Comparison of ENCODE assay signal across 1 cellular context in the genomic region with DNA sequence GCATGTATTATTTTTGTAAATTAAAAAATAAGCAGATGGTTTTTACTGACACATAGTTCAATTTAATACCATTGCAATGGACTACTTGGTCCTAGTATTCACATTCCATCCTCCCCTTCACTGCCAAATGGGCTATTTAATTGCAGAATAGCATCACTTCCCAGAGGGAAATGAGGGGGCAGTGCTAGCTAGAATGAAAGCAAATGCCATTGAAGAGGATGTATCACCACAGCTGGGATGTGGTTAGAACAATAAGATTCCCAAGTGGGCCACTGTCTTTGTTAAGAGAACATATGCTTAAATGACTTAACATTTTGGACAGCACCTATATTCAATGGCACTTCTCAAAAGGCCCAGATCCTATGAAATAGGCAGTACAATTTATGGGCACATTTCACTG.
TF ChIP-seq lines count a peak whose summit lies in the region.

No MANE protein-coding gene starts in this region.

TF ChIP-seq in WTC11, 78 proteins besides CTCF, POLR2A, EP300 and RAD21 (continued from another document):
- TF ChIP-seq, protein P1, sequence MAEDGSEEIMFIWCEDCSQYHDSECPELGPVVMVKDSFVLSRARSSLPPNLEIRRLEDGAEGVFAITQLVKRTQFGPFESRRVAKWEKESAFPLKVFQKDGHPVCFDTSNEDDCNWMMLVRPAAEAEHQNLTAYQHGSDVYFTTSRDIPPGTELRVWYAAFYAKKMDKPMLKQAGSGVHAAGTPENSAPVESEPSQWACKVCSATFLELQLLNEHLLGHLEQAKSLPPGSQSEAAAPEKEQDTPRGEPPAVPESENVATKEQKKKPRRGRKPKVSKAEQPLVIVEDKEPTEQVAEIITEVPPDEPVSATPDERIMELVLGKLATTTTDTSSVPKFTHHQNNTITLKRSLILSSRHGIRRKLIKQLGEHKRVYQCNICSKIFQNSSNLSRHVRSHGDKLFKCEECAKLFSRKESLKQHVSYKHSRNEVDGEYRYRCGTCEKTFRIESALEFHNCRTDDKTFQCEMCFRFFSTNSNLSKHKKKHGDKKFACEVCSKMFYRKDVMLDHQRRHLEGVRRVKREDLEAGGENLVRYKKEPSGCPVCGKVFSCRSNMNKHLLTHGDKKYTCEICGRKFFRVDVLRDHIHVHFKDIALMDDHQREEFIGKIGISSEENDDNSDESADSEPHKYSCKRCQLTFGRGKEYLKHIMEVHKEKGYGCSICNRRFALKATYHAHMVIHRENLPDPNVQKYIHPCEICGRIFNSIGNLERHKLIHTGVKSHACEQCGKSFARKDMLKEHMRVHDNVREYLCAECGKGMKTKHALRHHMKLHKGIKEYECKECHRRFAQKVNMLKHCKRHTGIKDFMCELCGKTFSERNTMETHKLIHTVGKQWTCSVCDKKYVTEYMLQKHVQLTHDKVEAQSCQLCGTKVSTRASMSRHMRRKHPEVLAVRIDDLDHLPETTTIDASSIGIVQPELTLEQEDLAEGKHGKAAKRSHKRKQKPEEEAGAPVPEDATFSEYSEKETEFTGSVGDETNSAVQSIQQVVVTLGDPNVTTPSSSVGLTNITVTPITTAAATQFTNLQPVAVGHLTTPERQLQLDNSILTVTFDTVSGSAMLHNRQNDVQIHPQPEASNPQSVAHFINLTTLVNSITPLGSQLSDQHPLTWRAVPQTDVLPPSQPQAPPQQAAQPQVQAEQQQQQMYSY (CRISPR knock-in tag; IDR thresholded peaks at IDR 0.05), result no peak
- TF ChIP-seq, protein P2, sequence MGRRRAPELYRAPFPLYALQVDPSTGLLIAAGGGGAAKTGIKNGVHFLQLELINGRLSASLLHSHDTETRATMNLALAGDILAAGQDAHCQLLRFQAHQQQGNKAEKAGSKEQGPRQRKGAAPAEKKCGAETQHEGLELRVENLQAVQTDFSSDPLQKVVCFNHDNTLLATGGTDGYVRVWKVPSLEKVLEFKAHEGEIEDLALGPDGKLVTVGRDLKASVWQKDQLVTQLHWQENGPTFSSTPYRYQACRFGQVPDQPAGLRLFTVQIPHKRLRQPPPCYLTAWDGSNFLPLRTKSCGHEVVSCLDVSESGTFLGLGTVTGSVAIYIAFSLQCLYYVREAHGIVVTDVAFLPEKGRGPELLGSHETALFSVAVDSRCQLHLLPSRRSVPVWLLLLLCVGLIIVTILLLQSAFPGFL (CRISPR knock-in tag; IDR thresholded peaks at IDR 0.05; ENCODE audit: borderline replicate concordance), result no peak
